20 cellular contexts compared by ENCODE assay signal in the genomic region with DNA sequence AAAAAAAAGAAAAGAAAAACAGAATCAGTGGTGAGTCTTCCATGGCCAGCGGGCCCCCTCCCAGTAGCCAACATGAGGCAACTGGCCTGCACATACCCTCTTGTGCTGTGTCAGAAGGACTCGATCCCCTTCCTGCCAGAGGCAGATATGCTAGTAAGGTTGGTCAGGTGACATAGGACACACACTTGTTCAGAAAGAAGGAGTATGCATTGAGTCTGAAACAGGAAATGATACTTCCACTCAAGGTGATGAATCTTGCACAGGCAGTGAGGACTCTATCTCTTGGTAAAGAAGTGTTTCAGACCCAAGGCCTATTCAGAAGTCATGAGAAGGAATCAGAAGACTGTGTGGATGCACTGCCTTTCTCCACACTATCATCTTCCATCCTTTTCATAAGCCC.
DNase-seq lines count a peak whose midpoint lies in the region; ATAC-seq, FAIRE-seq and TF ChIP-seq lines count a peak whose summit lies in the region.
"Had no signal": no experiment of that assay in that cellular context is flagged by ENCODE, and none has a peak within 500 bp of the region (broad histone marks: within the 10 kb centered on the region; RNA-seq: fewer than 3 reads in every experiment).

No MANE protein-coding gene starts in this region.

- H3K9me3 Mint-ChIP-seq in HFFc6: no peaks in the 10 kb centered on the region

- H3K9me2 ChIP-seq in Karpas-422 (replicated peaks; ENCODE audit: insufficient read depth, low read length) (no peaks in the 10 kb centered on the region), hepatocyte (replicated peaks; ENCODE audit: insufficient read depth) (no peaks in the 10 kb centered on the region)

- H4K20me1 ChIP-seq in Karpas-422 (ENCODE audit: insufficient read depth, low read depth, low read length): no peaks in the 10 kb centered on the region
- no peaks in the 10 kb centered on the region for H4K20me1 ChIP-seq in hepatocyte (ENCODE audit: insufficient read depth, poor library complexity, severe bottlenecking)

- no peak overlapping the region for H3K4me2 ChIP-seq in Karpas-422 (ENCODE audit: low read depth, low read length, poor library complexity, severe bottlenecking)
- no peak overlapping the region for H3K4me2 ChIP-seq in hepatocyte

- no peaks in the 10 kb centered on the region for H3K36me3 Mint-ChIP-seq in HFFc6 (ENCODE audit: low read depth)
- H3K36me3 Mint-ChIP-seq: activated naive CD8-positive, alpha-beta T cell had no signal

- POLR2A ChIA-PET in GM10248 (lab: Yijun Ruan, JAX): no interaction called here

- H3K9me3 ChIP-seq in Karpas-422 (ENCODE audit: low read length): no peaks in the 10 kb centered on the region
- H3K9me3 ChIP-seq in BE2C: no peaks in the 10 kb centered on the region
- H3K9me3 ChIP-seq in hepatocyte (ENCODE audit: low read depth): no peaks in the 10 kb centered on the region
- H3K9me3 ChIP-seq: Caco-2, left lung, ovary, tibial artery had no signal

- H3K4me1 ChIP-seq in Karpas-422 (ENCODE audit: low read length) (no peaks in the 10 kb centered on the region), BE2C (peaks cover 7% of the 10 kb centered on the region), hepatocyte (ENCODE audit: insufficient read depth) (no peaks in the 10 kb centered on the region)
- H3K4me1 ChIP-seq: Caco-2, left lung, tibial artery had no signal

- H3K79me2 ChIP-seq in Karpas-422 (ENCODE audit: low read length): no peaks in the 10 kb centered on the region
- no peaks in the 10 kb centered on the region for H3K79me2 ChIP-seq in hepatocyte

- H2AFZ ChIP-seq in Karpas-422 (ENCODE audit: low read length) (no peak overlapping the region), hepatocyte (no peak overlapping the region)

- DNase-seq in GM10248 (ENCODE audit: extremely low spot score) (peak; percentile 3), Karpas-422 (peak; percentile 48), HFFc6 (no peak), BE2C (no peak), D721Med (ENCODE audit: insufficient read length, low spot score) (no peak), hepatocyte (ENCODE audit: low spot score) (no peak)
- DNase-seq: activated CD4-positive, alpha-beta T cell treated with anti-CD3 and anti-CD28 coated beads for 4 hours; activated T-cell treated with anti-CD3 and anti-CD28 coated beads for 4 hours; Caco-2; effector CD4-positive, alpha-beta T cell; GDM1; left lung; NCI-H2029 treated with DMSO at 0.1 percent for 48 hours; ovary; tibial artery had no signal

- peak; percentile 80 for ATAC-seq in GM18907 (IDR thresholded peaks at IDR 0.05; ENCODE audit: unreplicated experiment)
- peak; percentile 77 for ATAC-seq in HG02884 (IDR thresholded peaks at IDR 0.05; ENCODE audit: unreplicated experiment)
- ATAC-seq: left lung, Right ventricle myocardium inferior had no signal

- H3K27me3 Mint-ChIP-seq in HFFc6 (ENCODE audit: insufficient read depth): peaks cover 7% of the 10 kb centered on the region; the same call in 1 of the 2 replicates
- H3K27me3 Mint-ChIP-seq: activated naive CD8-positive, alpha-beta T cell had no signal

- no peak overlapping the region for H3K4me3 Mint-ChIP-seq in HFFc6
- H3K4me3 Mint-ChIP-seq: activated naive CD8-positive, alpha-beta T cell had no signal

- H3K27ac Mint-ChIP-seq in HFFc6: no peak overlapping the region
- H3K27ac Mint-ChIP-seq: activated naive CD8-positive, alpha-beta T cell had no signal

- CTCF ChIA-PET in GM10248 (lab: Yijun Ruan, JAX): interaction anchor here (1.1 to 1.3 kb wide), 2 partner anchors 8 to 57 kb away, joined by 3 read pairs; no protein-coding TSS in a partner anchor

- no peaks in the 10 kb centered on the region for H3K4me1 Mint-ChIP-seq in HFFc6 (ENCODE audit: low read depth)

- H3K27me3 ChIP-seq in Karpas-422 (ENCODE audit: low read length) (no peaks in the 10 kb centered on the region), BE2C (no peaks in the 10 kb centered on the region), hepatocyte (no peaks in the 10 kb centered on the region)
- H3K27me3 ChIP-seq: left lung, ovary, tibial artery had no signal

- H3K9ac ChIP-seq in Karpas-422 (ENCODE audit: low read length): no peak overlapping the region

- H3K27ac ChIP-seq in Karpas-422 (ENCODE audit: low read length) (no peak overlapping the region), hepatocyte (no peak overlapping the region)
- H3K27ac ChIP-seq: left lung, ovary, skin epidermis, tibial artery had no signal

- H3K36me3 ChIP-seq in Karpas-422 (ENCODE audit: insufficient read depth, low read length) (no peaks in the 10 kb centered on the region), BE2C (no peaks in the 10 kb centered on the region), hepatocyte (replicated peaks; ENCODE audit: insufficient read depth, low read depth) (no peaks in the 10 kb centered on the region)
- H3K36me3 ChIP-seq: left lung, ovary, tibial artery had no signal

- H3K4me3 ChIP-seq in Karpas-422 (ENCODE audit: low read length) (no peak overlapping the region), BE2C (ENCODE audit: low read depth, low read length) (no peak overlapping the region), hepatocyte (no peak overlapping the region)
- H3K4me3 ChIP-seq: left lung, ovary, skin epidermis, tibial artery had no signal

- no peak for FAIRE-seq in D721Med (lab: Jason Lieb, UNC)

- WGBS in hepatocyte (ENCODE audit: low lambda C conversion rate, missing lambda C conversion rate): 96% methylated on average over 2 of the region's 2 CpGs

- TF ChIP-seq CTCF in GM10248 (IDR thresholded peaks at IDR 0.05; ENCODE audit: control extremely low read depth, extremely low read depth, low read depth, missing control alignments) (no peak), HFFc6 (IDR thresholded peaks at IDR 0.05) (no peak), BE2C (IDR thresholded peaks at IDR 0.05; ENCODE audit: low read depth, low read length) (no peak), D721Med (IDR thresholded peaks at IDR 0.05; ENCODE audit: insufficient read depth, missing control alignments) (no peak), hepatocyte (IDR thresholded peaks at IDR 0.05; ENCODE audit: poor library complexity) (no peak)

Comparison
In these comparisons a context has a peak if more than half of its experiments do, and no peak if none do; other contexts are left out.
1. DNase-seq: peak in GM10248 (single experiment) and Karpas-422 (single experiment); none in HFFc6 (single experiment), BE2C (single experiment), D721Med (single experiment) and hepatocyte (single experiment).